Comparison of ENCODE assay signal across 9 cellular contexts in the genomic region with DNA sequence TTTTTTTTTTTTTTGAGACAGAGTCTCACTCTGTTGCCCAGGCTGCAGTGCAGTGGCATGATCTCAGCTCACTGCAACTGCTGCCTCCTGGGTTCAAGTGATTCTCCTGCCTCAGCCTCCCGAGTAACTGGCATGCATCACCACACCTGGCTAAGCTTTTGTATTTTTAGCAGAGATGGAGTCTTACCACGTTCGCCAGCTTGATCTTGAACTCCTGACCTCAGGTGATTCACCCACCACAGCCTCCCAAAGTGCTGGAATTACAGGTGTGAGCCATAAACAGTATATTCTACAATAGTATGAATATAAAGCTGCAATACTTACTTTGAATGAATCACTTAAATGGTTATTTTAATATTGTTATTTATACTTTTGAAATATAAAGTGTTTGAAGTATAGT. TPM values are rescaled to one million over a fixed set of nuclear protein-coding genes. Genes with fewer than 3 reads are reported as not detected.
DNase-seq lines count a peak whose midpoint lies in the region; ATAC-seq, FAIRE-seq and TF ChIP-seq lines count a peak whose summit lies in the region.
"Not testable (repeated sequence)": the region's sequence is repeated elsewhere in the genome, so short reads cannot be mapped to it uniquely, and the experiment has no call there.
"Had no signal": no experiment of that assay in that cellular context is flagged by ENCODE, and none has a peak within 500 bp of the region (broad histone marks: within the 10 kb centered on the region; RNA-seq: fewer than 3 reads in every experiment).

No MANE protein-coding gene starts in this region.

- WGBS in mammary epithelial cell (ENCODE audit: low coverage, missing lambda C conversion rate): 37% methylated on average over 3 of the region's 3 CpGs

- H2AFZ ChIP-seq in mammary epithelial cell (ENCODE audit: low read depth, low read length): not testable (repeated sequence)

- ATAC-seq in activated CD4-positive, alpha-beta T cell treated with anti-CD3 and anti-CD28 coated beads for 36 hours; stimulated activated naive B cell treated with anti-CD40 and anti-IgM and Interleukin-4, amounts not matched to agents 10 μg/mL and 1 μg/mL and 100 μg/mL, for 72 hours (replicated peaks): not testable (repeated sequence)

- not testable (repeated sequence) for H3K9ac ChIP-seq in mammary epithelial cell (ENCODE audit: insufficient read depth, low read length)

- TF ChIP-seq CTCF in mammary epithelial cell (conservative IDR thresholded peaks at IDR 0.05 in 1 of 2, IDR thresholded peaks at IDR 0.05 in 1 of 2; ENCODE audit: extremely low read depth in 1 of 2, insufficient read depth in 1 of 2, low read depth in 1 of 2, low read length in 2 of 2); epithelial cell of esophagus (IDR thresholded peaks at IDR 0.05; ENCODE audit: insufficient read depth, low read depth, low read length, missing control alignments): not testable (repeated sequence)

- peaks cover 49% of the 10 kb centered on the region for H3K36me3 Mint-ChIP-seq in activated CD4-positive, alpha-beta T cell treated with anti-CD3 and anti-CD28 coated beads for 36 hours (ENCODE audit: low read depth)
- H3K36me3 Mint-ChIP-seq in stimulated activated naive B cell treated with anti-CD40 and anti-IgM and Interleukin-4, amounts not matched to agents 10 μg/mL and 1 μg/mL and 100 μg/mL, for 72 hours: peaks cover 37 to 53% of the 10 kb centered on the region in 2 donors

- H3K4me1 ChIP-seq in mammary epithelial cell (ENCODE audit: insufficient read depth, low read length): not testable (repeated sequence)

- H3K27me3 Mint-ChIP-seq in activated CD4-positive, alpha-beta T cell treated with anti-CD3 and anti-CD28 coated beads for 36 hours; stimulated activated naive B cell treated with anti-CD40 and anti-IgM and Interleukin-4, amounts not matched to agents 10 μg/mL and 1 μg/mL and 100 μg/mL, for 72 hours: not testable (repeated sequence)

- dilution Hi-C loops in mammary epithelial cell (cut with HindIII; ENCODE audit: low sequenced_read_pairs): not testable (repeated sequence)

- not testable (repeated sequence) for H3K36me3 ChIP-seq in mammary epithelial cell (ENCODE audit: insufficient read depth, low read length)

- CTCF ChIA-PET in activated CD4-positive, alpha-beta T cell treated with anti-CD3 and anti-CD28 coated beads for 36 hours (lab: Charles Lee); mammary epithelial cell (lab: Charles Lee; ENCODE audit: low non-redundant PET): not testable (repeated sequence)

- not testable (repeated sequence) for BruUV-seq in mammary epithelial cell (replicated peaks; lab: Mats Ljungman, UMichigan)

- not testable (repeated sequence) for H3K9me3 Mint-ChIP-seq in activated CD4-positive, alpha-beta T cell treated with anti-CD3 and anti-CD28 coated beads for 36 hours (ENCODE audit: low read depth); stimulated activated naive B cell treated with anti-CD40 and anti-IgM and Interleukin-4, amounts not matched to agents 10 μg/mL and 1 μg/mL and 100 μg/mL, for 72 hours

- not testable (repeated sequence) for H3K79me2 ChIP-seq in mammary epithelial cell (ENCODE audit: insufficient read depth, low read length)

- H3K4me1 Mint-ChIP-seq in activated CD4-positive, alpha-beta T cell treated with anti-CD3 and anti-CD28 coated beads for 36 hours: peaks cover 41% of the 10 kb centered on the region
- H3K4me1 Mint-ChIP-seq in stimulated activated naive B cell treated with anti-CD40 and anti-IgM and Interleukin-4, amounts not matched to agents 10 μg/mL and 1 μg/mL and 100 μg/mL, for 72 hours: peaks cover 16 to 37% of the 10 kb centered on the region in 2 donors

- peak; percentile 39 for FAIRE-seq in A204.1 (lab: Jason Lieb, UNC)

- peak; percentile 12 for DNase-seq in NCI-H69 (lab: John Stamatoyannopoulos, UW)
- peak; percentile 18 for DNase-seq in activated CD4-positive, alpha-beta T cell treated with anti-CD3 and anti-CD28 coated beads for 36 hours
- peak; percentile 67 for DNase-seq in mammary epithelial cell
- DNase-seq in epithelial cell of esophagus (ENCODE audit: low read depth): peak; percentile 21
- DNase-seq in kidney tubule cell (ENCODE audit: low spot score): peak; percentile 66
- not testable (repeated sequence) for DNase-seq in stimulated activated naive B cell treated with anti-CD40 and anti-IgM and Interleukin-4, amounts not matched to agents 10 μg/mL and 1 μg/mL and 100 μg/mL, for 72 hours

- POLR2A ChIA-PET in activated CD4-positive, alpha-beta T cell treated with anti-CD3 and anti-CD28 coated beads for 36 hours (lab: Charles Lee): not testable (repeated sequence)

- intact Hi-C loops in activated CD4-positive, alpha-beta T cell treated with anti-CD3 and anti-CD28 coated beads for 36 hours (cut with DNase I, micrococcal nuclease): not testable (repeated sequence)
- intact Hi-C loops in mammary epithelial cell (cut with micrococcal nuclease): loop anchor here (10.0 kb wide), 1 partner anchor 147 kb away; no protein-coding TSS in a partner anchor

- H3K9me3 ChIP-seq in mammary epithelial cell (replicated peaks; ENCODE audit: insufficient read depth, low read length): not testable (repeated sequence)

- not testable (repeated sequence) for H3K27me3 ChIP-seq in mammary epithelial cell (ENCODE audit: insufficient read depth, low read length)

- not testable (repeated sequence) for H3K4me3 ChIP-seq in mammary epithelial cell (replicated peaks in 1 of 3; ENCODE audit: insufficient read depth in 1 of 3, low read depth in 2 of 3, low read length in 3 of 3); epithelial cell of esophagus (ENCODE audit: low read length)

- not testable (repeated sequence) for H3K4me2 ChIP-seq in mammary epithelial cell (ENCODE audit: insufficient read depth, low read depth, low read length)

- not testable (repeated sequence) for H3K27ac Mint-ChIP-seq in activated CD4-positive, alpha-beta T cell treated with anti-CD3 and anti-CD28 coated beads for 36 hours
- peak overlapping the region; percentile 37 for H3K27ac Mint-ChIP-seq in stimulated activated naive B cell treated with anti-CD40 and anti-IgM and Interleukin-4, amounts not matched to agents 10 μg/mL and 1 μg/mL and 100 μg/mL, for 72 hours

- H4K20me1 ChIP-seq in mammary epithelial cell (ENCODE audit: insufficient read depth, low read length): not testable (repeated sequence)

- in situ Hi-C loops in mammary epithelial cell (cut with MboI; ENCODE audit: low sequenced_read_pairs in 2 of 2): not testable (repeated sequence)

- H3K4me3 Mint-ChIP-seq in activated CD4-positive, alpha-beta T cell treated with anti-CD3 and anti-CD28 coated beads for 36 hours; stimulated activated naive B cell treated with anti-CD40 and anti-IgM and Interleukin-4, amounts not matched to agents 10 μg/mL and 1 μg/mL and 100 μg/mL, for 72 hours: not testable (repeated sequence)

- H3K27ac ChIP-seq in mammary epithelial cell (ENCODE audit: insufficient read depth, low read depth, low read length): not testable (repeated sequence)

RNA-seq across cellular contexts. Expression of a gene that starts 6.8 kb away (rescaled TPM):
- 10 to 100 TPM; 21.7 to 22.3 TPM for total RNA-seq in activated CD4-positive, alpha-beta T cell treated with anti-CD3 and anti-CD28 coated beads for 36 hours
- total RNA-seq in mammary epithelial cell: 10 to 100 TPM in 1 of 2 donors, 1 to 10 TPM in 1; 6.4 to 16.8 TPM
- polyA plus RNA-seq in mammary epithelial cell: 1.4 TPM
- not detected for polyA minus RNA-seq in mammary epithelial cell
- total RNA-seq: H7 had no signal
- polyA plus RNA-seq: A549 had no signal

RNA-seq across cellular contexts. Expression of a gene that starts 41.9 kb away (rescaled TPM):
- 10 to 100 TPM; 16.1 to 25.1 TPM for total RNA-seq in activated CD4-positive, alpha-beta T cell treated with anti-CD3 and anti-CD28 coated beads for 36 hours
- 10 to 100 TPM in 1 of 2 donors, 1 to 10 TPM in 1; 5.6 to 11.5 TPM for total RNA-seq in mammary epithelial cell
- 0.88 TPM for polyA plus RNA-seq in mammary epithelial cell
- 0.67 TPM for polyA minus RNA-seq in mammary epithelial cell
- total RNA-seq: H7 had no signal
- polyA plus RNA-seq: A549 had no signal
